8 cellular contexts compared by ENCODE assay signal in the genomic region with DNA sequence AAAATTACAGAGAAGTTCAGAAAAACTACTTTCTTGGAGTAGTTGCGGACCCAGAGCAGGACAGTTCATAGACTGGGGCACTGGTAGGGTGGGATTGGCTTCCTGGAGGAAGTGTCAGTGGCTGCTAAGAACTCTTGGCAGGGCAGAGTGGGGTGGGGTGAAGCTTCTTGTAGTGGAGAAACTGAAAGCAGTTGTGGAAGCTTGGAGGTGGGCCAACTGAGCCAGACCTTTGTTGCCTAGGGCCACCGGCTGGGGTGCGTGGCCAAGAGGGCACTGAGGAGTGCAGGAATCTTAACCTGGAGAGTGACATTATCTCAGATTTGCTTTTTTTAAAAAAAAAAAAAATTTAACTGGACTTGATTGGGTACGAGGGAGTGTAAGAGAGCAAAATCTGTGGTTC. TPM values are rescaled to one million over a fixed set of nuclear protein-coding genes. Genes with fewer than 3 reads are reported as not detected.
DNase-seq lines count a peak whose midpoint lies in the region; ATAC-seq and TF ChIP-seq lines count a peak whose summit lies in the region.
"Had no signal": no experiment of that assay in that cellular context is flagged by ENCODE, and none has a peak within 500 bp of the region (broad histone marks: within the 10 kb centered on the region; RNA-seq: fewer than 3 reads in every experiment).

No MANE protein-coding gene starts in this region.

- TF ChIP-seq EP300 in upper lobe of left lung (IDR thresholded peaks at IDR 0.05): no peak

- H3K27me3 Mint-ChIP-seq in natural killer cell treated with Interleukin-12 subunit alpha and Interleukin-12 subunit beta and Interleukin-15 and Interleukin-18, amount 100 ng/mL, for 72 hours: no peaks in the 10 kb centered on the region

- peak overlapping the region; percentile 87 to 99 for H3K27ac Mint-ChIP-seq in natural killer cell treated with Interleukin-12 subunit alpha and Interleukin-12 subunit beta and Interleukin-15 and Interleukin-18, amount 100 ng/mL, for 72 hours

- H3K4me3 ChIP-seq in upper lobe of left lung: peak overlapping the region in 3 of 4 donors; percentile 8 to 41 (median 27)

- peak overlapping the region; percentile 66 to 99 (median 88) for H3K27ac ChIP-seq in upper lobe of left lung

- TF ChIP-seq CTCF in upper lobe of left lung (IDR thresholded peaks at IDR 0.05): no peak

- H3K4me3 Mint-ChIP-seq in natural killer cell treated with Interleukin-12 subunit alpha and Interleukin-12 subunit beta and Interleukin-15 and Interleukin-18, amount 100 ng/mL, for 72 hours: peak overlapping the region; percentile 87

- H3K4me1 ChIP-seq in upper lobe of left lung: peaks cover 31 to 64% (median 45%) of the 10 kb centered on the region in 4 donors

- no peak for TF ChIP-seq POLR2A in upper lobe of left lung (IDR thresholded peaks at IDR 0.05)

- peaks cover 50 to 65% of the 10 kb centered on the region in 2 donors for H3K4me1 Mint-ChIP-seq in natural killer cell treated with Interleukin-12 subunit alpha and Interleukin-12 subunit beta and Interleukin-15 and Interleukin-18, amount 100 ng/mL, for 72 hours (ENCODE audit: low read depth in 2 of 2)

- no peaks in the 10 kb centered on the region for H3K36me3 Mint-ChIP-seq in natural killer cell treated with Interleukin-12 subunit alpha and Interleukin-12 subunit beta and Interleukin-15 and Interleukin-18, amount 100 ng/mL, for 72 hours

- 3 to 9% methylated on average over 4 of the region's 4 CpGs for WGBS in upper lobe of left lung, 2 donors

- no peaks in the 10 kb centered on the region for H3K36me3 ChIP-seq in upper lobe of left lung

- no peaks in the 10 kb centered on the region for H3K27me3 ChIP-seq in upper lobe of left lung

- H3K9me3 ChIP-seq in upper lobe of left lung: no peaks in the 10 kb centered on the region

- no peaks in the 10 kb centered on the region for H3K9me3 Mint-ChIP-seq in natural killer cell treated with Interleukin-12 subunit alpha and Interleukin-12 subunit beta and Interleukin-15 and Interleukin-18, amount 100 ng/mL, for 72 hours

- DNase-seq in activated CD4-positive, alpha-beta T cell treated with anti-CD3 and anti-CD28 coated beads for 48 hours: peak; percentile 52
- peak; percentile 37 for DNase-seq in effector CD4-positive, alpha-beta T cell
- DNase-seq in natural killer cell treated with Interleukin-12 subunit alpha and Interleukin-12 subunit beta and Interleukin-15 and Interleukin-18, amount 100 ng/mL, for 72 hours (ENCODE audit: low spot score): peak; percentile 68
- DNase-seq in upper lobe of left lung (peak; percentile 46 to 96), middle frontal gyrus (ENCODE audit: extremely low spot score, low spot score) (no peak)

- ATAC-seq in GM18909 (IDR thresholded peaks at IDR 0.05; ENCODE audit: poor library complexity, unreplicated experiment) (peak; percentile 32), HG03354 (IDR thresholded peaks at IDR 0.05; ENCODE audit: poor library complexity, severe bottlenecking, unreplicated experiment) (peak; percentile 17), upper lobe of left lung (ENCODE audit: low FRiP score in 2 of 2) (peak; percentile 40 to 59)
- ATAC-seq in natural killer cell treated with Interleukin-12 subunit alpha and Interleukin-12 subunit beta and Interleukin-15 and Interleukin-18, amount 100 ng/mL, for 72 hours: peak; percentile 21 to 40

RNA-seq across cellular contexts. Expression of a gene that starts 3.2 kb away (rescaled TPM):
- 10 to 100 TPM; 78.4 to 88.3 TPM for total RNA-seq in natural killer cell treated with Interleukin-12 subunit alpha and Interleukin-12 subunit beta and Interleukin-15 and Interleukin-18, amount 100 ng/mL, for 72 hours
- 10 to 100 TPM; 19.3 to 58.9 (median 31.9) TPM for total RNA-seq in upper lobe of left lung

RNA-seq across cellular contexts. Expression of a gene that starts 31.3 kb away (rescaled TPM):
- total RNA-seq in natural killer cell treated with Interleukin-12 subunit alpha and Interleukin-12 subunit beta and Interleukin-15 and Interleukin-18, amount 100 ng/mL, for 72 hours: not detected
- total RNA-seq in upper lobe of left lung: not detected
- total RNA-seq: T-helper 2 cell treated with Interferon-gamma antibody and Interleukin-4, amounts not matched to agents 100 ng/mL and 5 ng/mL, for 36 hours had no signal
